1 cellular context compared by ENCODE assay signal in genomic region chr12:54005853-54006699, GRCh38.
TF ChIP-seq lines count a peak whose summit lies in the region.

No MANE protein-coding gene starts in this region.

TF ChIP-seq in GM12878, 131 proteins besides CTCF, POLR2A, EP300 and RAD21 (continued from another document and continues in another):
- TF ChIP-seq CUX1 (IDR thresholded peaks at IDR 0.05; ENCODE audit: insufficient replicate concordance, low read depth, low read length), result peak; percentile 34
- no peak for TF ChIP-seq GABPA (IDR thresholded peaks at IDR 0.05; ENCODE audit: low read depth)
- TF ChIP-seq KDM1A (IDR thresholded peaks at IDR 0.05; ENCODE audit: borderline replicate concordance), result no peak
- TF ChIP-seq IRF4 (IDR thresholded peaks at IDR 0.05; ENCODE audit: low read depth, low read length), result no peak
- TF ChIP-seq RCOR1 (conservative IDR thresholded peaks at IDR 0.05; ENCODE audit: low read depth, low read length), result no peak
- TF ChIP-seq, protein P1, sequence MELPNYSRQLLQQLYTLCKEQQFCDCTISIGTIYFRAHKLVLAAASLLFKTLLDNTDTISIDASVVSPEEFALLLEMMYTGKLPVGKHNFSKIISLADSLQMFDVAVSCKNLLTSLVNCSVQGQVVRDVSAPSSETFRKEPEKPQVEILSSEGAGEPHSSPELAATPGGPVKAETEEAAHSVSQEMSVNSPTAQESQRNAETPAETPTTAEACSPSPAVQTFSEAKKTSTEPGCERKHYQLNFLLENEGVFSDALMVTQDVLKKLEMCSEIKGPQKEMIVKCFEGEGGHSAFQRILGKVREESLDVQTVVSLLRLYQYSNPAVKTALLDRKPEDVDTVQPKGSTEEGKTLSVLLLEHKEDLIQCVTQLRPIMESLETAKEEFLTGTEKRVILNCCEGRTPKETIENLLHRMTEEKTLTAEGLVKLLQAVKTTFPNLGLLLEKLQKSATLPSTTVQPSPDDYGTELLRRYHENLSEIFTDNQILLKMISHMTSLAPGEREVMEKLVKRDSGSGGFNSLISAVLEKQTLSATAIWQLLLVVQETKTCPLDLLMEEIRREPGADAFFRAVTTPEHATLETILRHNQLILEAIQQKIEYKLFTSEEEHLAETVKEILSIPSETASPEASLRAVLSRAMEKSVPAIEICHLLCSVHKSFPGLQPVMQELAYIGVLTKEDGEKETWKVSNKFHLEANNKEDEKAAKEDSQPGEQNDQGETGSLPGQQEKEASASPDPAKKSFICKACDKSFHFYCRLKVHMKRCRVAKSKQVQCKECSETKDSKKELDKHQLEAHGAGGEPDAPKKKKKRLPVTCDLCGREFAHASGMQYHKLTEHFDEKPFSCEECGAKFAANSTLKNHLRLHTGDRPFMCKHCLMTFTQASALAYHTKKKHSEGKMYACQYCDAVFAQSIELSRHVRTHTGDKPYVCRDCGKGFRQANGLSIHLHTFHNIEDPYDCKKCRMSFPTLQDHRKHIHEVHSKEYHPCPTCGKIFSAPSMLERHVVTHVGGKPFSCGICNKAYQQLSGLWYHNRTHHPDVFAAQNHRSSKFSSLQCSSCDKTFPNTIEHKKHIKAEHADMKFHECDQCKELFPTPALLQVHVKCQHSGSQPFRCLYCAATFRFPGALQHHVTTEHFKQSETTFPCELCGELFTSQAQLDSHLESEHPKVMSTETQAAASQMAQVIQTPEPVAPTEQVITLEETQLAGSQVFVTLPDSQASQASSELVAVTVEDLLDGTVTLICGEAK (IDR thresholded peaks at IDR 0.05; ENCODE audit: borderline replicate concordance), result no peak; the same call in 1 of the 2 replicates
- no peak for TF ChIP-seq KAT2A (conservative IDR thresholded peaks at IDR 0.05; ENCODE audit: control insufficient read depth, low read depth, low read length)
- no peak for TF ChIP-seq CBX5 (IDR thresholded peaks at IDR 0.05; ENCODE audit: low read depth)
- TF ChIP-seq SMAD1 (IDR thresholded peaks at IDR 0.05; ENCODE audit: low read depth, partially characterized antibody), result no peak
- TF ChIP-seq TARDBP (IDR thresholded peaks at IDR 0.05; ENCODE audit: borderline replicate concordance), result no peak
- no peak for TF ChIP-seq CEBPB (IDR thresholded peaks at IDR 0.05; ENCODE audit: borderline replicate concordance in 1 of 2, low read depth in 2 of 2, low read length in 2 of 2)
- TF ChIP-seq SREBF1 (IDR thresholded peaks at IDR 0.05; ENCODE audit: low read length), result no peak
- TF ChIP-seq, protein P2, sequence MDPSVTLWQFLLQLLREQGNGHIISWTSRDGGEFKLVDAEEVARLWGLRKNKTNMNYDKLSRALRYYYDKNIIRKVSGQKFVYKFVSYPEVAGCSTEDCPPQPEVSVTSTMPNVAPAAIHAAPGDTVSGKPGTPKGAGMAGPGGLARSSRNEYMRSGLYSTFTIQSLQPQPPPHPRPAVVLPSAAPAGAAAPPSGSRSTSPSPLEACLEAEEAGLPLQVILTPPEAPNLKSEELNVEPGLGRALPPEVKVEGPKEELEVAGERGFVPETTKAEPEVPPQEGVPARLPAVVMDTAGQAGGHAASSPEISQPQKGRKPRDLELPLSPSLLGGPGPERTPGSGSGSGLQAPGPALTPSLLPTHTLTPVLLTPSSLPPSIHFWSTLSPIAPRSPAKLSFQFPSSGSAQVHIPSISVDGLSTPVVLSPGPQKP (IDR thresholded peaks at IDR 0.05; ENCODE audit: low read depth, low read length), result no peak
- TF ChIP-seq, protein P3, sequence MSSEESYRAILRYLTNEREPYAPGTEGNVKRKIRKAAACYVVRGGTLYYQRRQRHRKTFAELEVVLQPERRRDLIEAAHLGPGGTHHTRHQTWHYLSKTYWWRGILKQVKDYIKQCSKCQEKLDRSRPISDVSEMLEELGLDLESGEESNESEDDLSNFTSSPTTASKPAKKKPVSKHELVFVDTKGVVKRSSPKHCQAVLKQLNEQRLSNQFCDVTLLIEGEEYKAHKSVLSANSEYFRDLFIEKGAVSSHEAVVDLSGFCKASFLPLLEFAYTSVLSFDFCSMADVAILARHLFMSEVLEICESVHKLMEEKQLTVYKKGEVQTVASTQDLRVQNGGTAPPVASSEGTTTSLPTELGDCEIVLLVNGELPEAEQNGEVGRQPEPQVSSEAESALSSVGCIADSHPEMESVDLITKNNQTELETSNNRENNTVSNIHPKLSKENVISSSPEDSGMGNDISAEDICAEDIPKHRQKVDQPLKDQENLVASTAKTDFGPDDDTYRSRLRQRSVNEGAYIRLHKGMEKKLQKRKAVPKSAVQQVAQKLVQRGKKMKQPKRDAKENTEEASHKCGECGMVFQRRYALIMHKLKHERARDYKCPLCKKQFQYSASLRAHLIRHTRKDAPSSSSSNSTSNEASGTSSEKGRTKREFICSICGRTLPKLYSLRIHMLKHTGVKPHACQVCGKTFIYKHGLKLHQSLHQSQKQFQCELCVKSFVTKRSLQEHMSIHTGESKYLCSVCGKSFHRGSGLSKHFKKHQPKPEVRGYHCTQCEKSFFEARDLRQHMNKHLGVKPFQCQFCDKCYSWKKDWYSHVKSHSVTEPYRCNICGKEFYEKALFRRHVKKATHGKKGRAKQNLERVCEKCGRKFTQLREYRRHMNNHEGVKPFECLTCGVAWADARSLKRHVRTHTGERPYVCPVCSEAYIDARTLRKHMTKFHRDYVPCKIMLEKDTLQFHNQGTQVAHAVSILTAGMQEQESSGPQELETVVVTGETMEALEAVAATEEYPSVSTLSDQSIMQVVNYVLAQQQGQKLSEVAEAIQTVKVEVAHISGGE (CRISPR knock-in tag; IDR thresholded peaks at IDR 0.05), result no peak
- TF ChIP-seq, protein P4, sequence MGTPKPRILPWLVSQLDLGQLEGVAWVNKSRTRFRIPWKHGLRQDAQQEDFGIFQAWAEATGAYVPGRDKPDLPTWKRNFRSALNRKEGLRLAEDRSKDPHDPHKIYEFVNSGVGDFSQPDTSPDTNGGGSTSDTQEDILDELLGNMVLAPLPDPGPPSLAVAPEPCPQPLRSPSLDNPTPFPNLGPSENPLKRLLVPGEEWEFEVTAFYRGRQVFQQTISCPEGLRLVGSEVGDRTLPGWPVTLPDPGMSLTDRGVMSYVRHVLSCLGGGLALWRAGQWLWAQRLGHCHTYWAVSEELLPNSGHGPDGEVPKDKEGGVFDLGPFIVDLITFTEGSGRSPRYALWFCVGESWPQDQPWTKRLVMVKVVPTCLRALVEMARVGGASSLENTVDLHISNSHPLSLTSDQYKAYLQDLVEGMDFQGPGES (IDR thresholded peaks at IDR 0.05), result 0 out of 2 replicates have a peak, but pooled peaks have one; percentile 50
- TF ChIP-seq HSF1 (IDR thresholded peaks at IDR 0.05; ENCODE audit: low read depth, low read length), result no peak
- no peak for TF ChIP-seq PML (IDR thresholded peaks at IDR 0.05; ENCODE audit: low read length)
- peak; percentile 93 for TF ChIP-seq SMC3 (IDR thresholded peaks at IDR 0.05; ENCODE audit: borderline replicate concordance, low read length)
- TF ChIP-seq CREB1 (IDR thresholded peaks at IDR 0.05; ENCODE audit: low read depth), result 0 out of 2 replicates have a peak, but pooled peaks have one; percentile 14
- no peak for TF ChIP-seq SRF (IDR thresholded peaks at IDR 0.05; ENCODE audit: low read depth in 2 of 2, low read length in 2 of 2)
- TF ChIP-seq CBFB (IDR thresholded peaks at IDR 0.05; ENCODE audit: low read depth), result no peak
- TF ChIP-seq POLR2AphosphoS2 (IDR thresholded peaks at IDR 0.05; ENCODE audit: low read depth, low read length), result no peak
- no peak for TF ChIP-seq NFIC (IDR thresholded peaks at IDR 0.05; ENCODE audit: low read depth, low read length)
- TF ChIP-seq SMAD5 (IDR thresholded peaks at IDR 0.05; ENCODE audit: low read depth), result no peak
- TF ChIP-seq NBN (IDR thresholded peaks at IDR 0.05), result no peak; the same call in 1 of the 2 replicates
- TF ChIP-seq NFYA (IDR thresholded peaks at IDR 0.05; ENCODE audit: borderline replicate concordance, low read depth, low read length), result no peak
- TF ChIP-seq MEF2B (IDR thresholded peaks at IDR 0.05; ENCODE audit: partially characterized antibody, poor library complexity, severe bottlenecking), result no peak
- TF ChIP-seq, protein P5, sequence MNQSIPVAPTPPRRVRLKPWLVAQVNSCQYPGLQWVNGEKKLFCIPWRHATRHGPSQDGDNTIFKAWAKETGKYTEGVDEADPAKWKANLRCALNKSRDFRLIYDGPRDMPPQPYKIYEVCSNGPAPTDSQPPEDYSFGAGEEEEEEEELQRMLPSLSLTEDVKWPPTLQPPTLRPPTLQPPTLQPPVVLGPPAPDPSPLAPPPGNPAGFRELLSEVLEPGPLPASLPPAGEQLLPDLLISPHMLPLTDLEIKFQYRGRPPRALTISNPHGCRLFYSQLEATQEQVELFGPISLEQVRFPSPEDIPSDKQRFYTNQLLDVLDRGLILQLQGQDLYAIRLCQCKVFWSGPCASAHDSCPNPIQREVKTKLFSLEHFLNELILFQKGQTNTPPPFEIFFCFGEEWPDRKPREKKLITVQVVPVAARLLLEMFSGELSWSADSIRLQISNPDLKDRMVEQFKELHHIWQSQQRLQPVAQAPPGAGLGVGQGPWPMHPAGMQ (IDR thresholded peaks at IDR 0.05; ENCODE audit: borderline replicate concordance), result no peak
- TF ChIP-seq ATF3 (IDR thresholded peaks at IDR 0.05; ENCODE audit: borderline replicate concordance, extremely low read depth, low read depth, low read length), result no peak
- TF ChIP-seq, protein P6, sequence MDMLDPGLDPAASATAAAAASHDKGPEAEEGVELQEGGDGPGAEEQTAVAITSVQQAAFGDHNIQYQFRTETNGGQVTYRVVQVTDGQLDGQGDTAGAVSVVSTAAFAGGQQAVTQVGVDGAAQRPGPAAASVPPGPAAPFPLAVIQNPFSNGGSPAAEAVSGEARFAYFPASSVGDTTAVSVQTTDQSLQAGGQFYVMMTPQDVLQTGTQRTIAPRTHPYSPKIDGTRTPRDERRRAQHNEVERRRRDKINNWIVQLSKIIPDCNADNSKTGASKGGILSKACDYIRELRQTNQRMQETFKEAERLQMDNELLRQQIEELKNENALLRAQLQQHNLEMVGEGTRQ (IDR thresholded peaks at IDR 0.05; ENCODE audit: borderline replicate concordance, low read depth, low read length), result no peak
- TF ChIP-seq BCL3 (IDR thresholded peaks at IDR 0.05; ENCODE audit: borderline replicate concordance, insufficient read depth, low read depth, low read length, poor library complexity, severe bottlenecking), result no peak
- TF ChIP-seq TCF7 (IDR thresholded peaks at IDR 0.05; ENCODE audit: borderline replicate concordance), result no peak
